ENCODE assay signal across 14 cellular contexts in genomic region chr18:28115149-28115550, GRCh38.
A peak's percentile ranks its signal among the peaks of the same experiment; 100 is the strongest.
DNase-seq lines count a peak whose midpoint lies in the region; ATAC-seq and TF ChIP-seq lines count a peak whose summit lies in the region.
"Had no signal": no experiment of that assay in that cellular context is flagged by ENCODE, and none has a peak within 500 bp of the region (broad histone marks: within the 10 kb centered on the region; RNA-seq: fewer than 3 reads in every experiment).

No MANE protein-coding gene starts in this region.

- peaks cover 47% of the 10 kb centered on the region for H3K79me2 ChIP-seq in PC-3 (ENCODE audit: low read length)

- H3K27ac Mint-ChIP-seq in nephron progenitor cell, result peak overlapping the region; percentile 74
- no peak overlapping the region for H3K27ac Mint-ChIP-seq in activated CD4-positive, alpha-beta T cell treated with anti-CD3 and anti-CD28 coated beads for 36 hours
- H3K27ac Mint-ChIP-seq: activated naive CD8-positive, alpha-beta T cell; naive B cell had no signal

- H2AFZ ChIP-seq in PC-3 (ENCODE audit: low read length), result no peak overlapping the region

- H3K4me2 ChIP-seq in PC-3 (ENCODE audit: low read length), result peak overlapping the region; percentile 87

- no peaks in the 10 kb centered on the region for H3K27me3 Mint-ChIP-seq in nephron progenitor cell (ENCODE audit: low read depth, poor library complexity)
- no peaks in the 10 kb centered on the region for H3K27me3 Mint-ChIP-seq in activated CD4-positive, alpha-beta T cell treated with anti-CD3 and anti-CD28 coated beads for 36 hours
- H3K27me3 Mint-ChIP-seq: activated naive CD8-positive, alpha-beta T cell; naive B cell had no signal

- no peaks in the 10 kb centered on the region for H3K9me3 ChIP-seq in PC-3 (ENCODE audit: low read length)

- H3K36me3 ChIP-seq in PC-3 (ENCODE audit: low read depth, low read length), result no peaks in the 10 kb centered on the region

- no peaks in the 10 kb centered on the region for H3K27me3 ChIP-seq in PC-3 (ENCODE audit: low read length)

- H3K4me1 Mint-ChIP-seq in nephron progenitor cell, result peaks cover 80% of the 10 kb centered on the region
- H3K4me1 Mint-ChIP-seq in activated CD4-positive, alpha-beta T cell treated with anti-CD3 and anti-CD28 coated beads for 36 hours, result no peaks in the 10 kb centered on the region
- H3K4me1 Mint-ChIP-seq: naive B cell had no signal

- POLR2A ChIA-PET in PC-3 (lab: Charles Lee; ENCODE audit: unreplicated experiment), result interaction anchor here (0.6 kb wide), 2 partner anchors 256 to 317 kb away, joined by 3 to 7 read pairs; no protein-coding TSS in a partner anchor
- POLR2A ChIA-PET in activated CD4-positive, alpha-beta T cell treated with anti-CD3 and anti-CD28 coated beads for 36 hours (lab: Charles Lee), result no interaction called here

- H4K20me1 ChIP-seq in PC-3 (ENCODE audit: low read length), result no peaks in the 10 kb centered on the region

- H3K4me1 ChIP-seq in PC-3 (ENCODE audit: insufficient read depth, low read length), result peaks cover 65% of the 10 kb centered on the region

- ATAC-seq in PC-3 (peak; percentile 37), HG03460 (IDR thresholded peaks at IDR 0.05; ENCODE audit: unreplicated experiment) (no peak)
- no peak for ATAC-seq in activated CD4-positive, alpha-beta T cell treated with anti-CD3 and anti-CD28 coated beads for 36 hours

- H3K9me2 ChIP-seq in PC-3 (replicated peaks; ENCODE audit: low read length), result no peaks in the 10 kb centered on the region

- TF ChIP-seq CTCF in PC-3 (conservative IDR thresholded peaks at IDR 0.05; ENCODE audit: low read depth, low read length) (no peak), nephron progenitor cell (IDR thresholded peaks at IDR 0.05) (no peak)

- no peaks in the 10 kb centered on the region for H3K9me3 Mint-ChIP-seq in nephron progenitor cell
- no peaks in the 10 kb centered on the region for H3K9me3 Mint-ChIP-seq in activated CD4-positive, alpha-beta T cell treated with anti-CD3 and anti-CD28 coated beads for 36 hours (ENCODE audit: low read depth)
- H3K9me3 Mint-ChIP-seq: naive B cell had no signal

- CTCF ChIA-PET in PC-3 (lab: Charles Lee), result no interaction called here
- CTCF ChIA-PET in activated CD4-positive, alpha-beta T cell treated with anti-CD3 and anti-CD28 coated beads for 36 hours (lab: Charles Lee), result no interaction called here

- no TSS peak for BruUV-seq in PC-3 (replicated peaks; lab: Mats Ljungman, UMichigan)

- peaks cover 15% of the 10 kb centered on the region for H3K36me3 Mint-ChIP-seq in nephron progenitor cell (ENCODE audit: low read depth)
- H3K36me3 Mint-ChIP-seq in activated CD4-positive, alpha-beta T cell treated with anti-CD3 and anti-CD28 coated beads for 36 hours (ENCODE audit: low read depth), result no peaks in the 10 kb centered on the region
- H3K36me3 Mint-ChIP-seq: activated naive CD8-positive, alpha-beta T cell; naive B cell had no signal

- peaks cover 11% of the 10 kb centered on the region for H3F3A ChIP-seq in PC-3 (ENCODE audit: low read length, unreplicated experiment)

- peak overlapping the region; percentile 58 for H3K4me3 ChIP-seq in PC-3 (ENCODE audit: low read length)

- in situ Hi-C loops in Caki2 (cut with HindIII; ENCODE audit: low pct_unique_long_range_greater_than_20kb, low sequenced_read_pairs), result no loop called here

- intact Hi-C loops in PC-3 (cut with micrococcal nuclease), result loop anchor here (10.0 kb wide), 1 partner anchor 190 kb away; no protein-coding TSS in a partner anchor
- intact Hi-C loops in activated CD4-positive, alpha-beta T cell treated with anti-CD3 and anti-CD28 coated beads for 36 hours (cut with DNase I, micrococcal nuclease), result no loop called here

- H3K27ac ChIP-seq in PC-3 (ENCODE audit: low read length), result peak overlapping the region; percentile 92

- H3K4me3 Mint-ChIP-seq in nephron progenitor cell, result no peak overlapping the region
- no peak overlapping the region for H3K4me3 Mint-ChIP-seq in activated CD4-positive, alpha-beta T cell treated with anti-CD3 and anti-CD28 coated beads for 36 hours
- H3K4me3 Mint-ChIP-seq: activated naive CD8-positive, alpha-beta T cell; naive B cell had no signal

- peak overlapping the region; percentile 60 for H3K9ac ChIP-seq in PC-3 (ENCODE audit: low read length)

- DNase-seq in Caki2 (ENCODE audit: low read depth) (peak; percentile 94), PC-3 (peak; percentile 90), dermis blood vessel endothelial cell (peak; percentile 76), nephron progenitor cell (no peak), KG1 (lab: John Stamatoyannopoulos, UW) (no peak)
- no peak for DNase-seq in activated CD4-positive, alpha-beta T cell treated with anti-CD3 and anti-CD28 coated beads for 36 hours
- no peak for DNase-seq in activated CD4-positive, alpha-beta T cell treated with anti-CD3 and anti-CD28 coated beads for 1 hour
- DNase-seq: activated CD4-positive, CD25-positive, alpha-beta regulatory T cell treated with anti-CD3 and anti-CD28 coated beads, Interleukin-2, amount 50 U/mL, for 72 hours; DMS79; glutamatergic neuron; MM.1S; naive B cell had no signal

Comparison
In these comparisons a context has a peak if more than half of its experiments do, and no peak if none do; other contexts are left out.
1. DNase-seq: peak in Caki2 (single experiment), PC-3 (single experiment) and dermis blood vessel endothelial cell (single experiment); none in nephron progenitor cell (single experiment), activated CD4-positive, alpha-beta T cell treated with anti-CD3 and anti-CD28 coated beads for 36 hours (single experiment), KG1 (single experiment) and activated CD4-positive, alpha-beta T cell treated with anti-CD3 and anti-CD28 coated beads for 1 hour (single experiment).